In the genomic region with DNA sequence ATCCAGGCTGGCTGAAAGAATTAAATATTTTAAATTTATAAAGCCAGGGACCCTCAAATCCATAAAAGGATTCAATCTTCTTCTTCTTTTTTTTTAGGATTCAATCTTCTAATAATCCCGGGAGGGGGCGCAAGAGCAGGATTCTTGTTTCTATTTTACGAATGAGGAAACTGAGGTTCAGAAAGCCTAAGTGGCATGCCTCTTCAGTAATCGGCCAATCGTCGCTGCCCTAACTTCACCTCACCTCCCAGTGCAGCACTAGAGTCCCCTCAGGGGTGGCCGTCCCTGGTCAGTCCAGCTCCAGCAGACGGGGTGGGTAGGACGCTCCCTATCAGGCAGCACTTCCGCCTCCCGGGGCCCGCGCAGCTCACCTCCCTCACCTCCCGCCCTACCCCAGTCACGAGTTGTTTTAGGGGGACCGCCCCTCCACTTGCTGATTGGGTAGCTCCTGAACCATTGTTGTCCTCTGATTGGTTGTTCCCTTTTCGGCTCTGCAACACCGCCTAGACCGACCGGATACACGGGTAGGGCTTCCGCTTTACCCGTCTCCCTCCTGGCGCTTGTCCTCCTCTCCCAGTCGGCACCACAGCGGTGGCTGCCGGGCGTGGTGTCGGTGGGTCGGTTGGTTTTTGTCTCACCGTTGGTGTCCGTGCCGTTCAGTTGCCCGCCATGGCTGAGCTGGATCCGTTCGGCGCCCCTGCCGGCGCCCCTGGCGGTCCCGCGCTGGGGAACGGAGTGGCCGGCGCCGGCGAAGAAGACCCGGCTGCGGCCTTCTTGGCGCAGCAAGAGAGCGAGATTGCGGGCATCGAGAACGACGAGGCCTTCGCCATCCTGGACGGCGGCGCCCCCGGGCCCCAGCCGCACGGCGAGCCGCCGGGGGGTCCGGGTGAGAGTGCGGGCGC, we compare ENCODE assay signal across 8 cellular contexts. TPM values are rescaled to one million over a fixed set of nuclear protein-coding genes. Genes with fewer than 3 reads are reported as not detected.
DNase-seq lines count a peak whose midpoint lies in the region; ATAC-seq and TF ChIP-seq lines count a peak whose summit lies in the region.

A gene with protein sequence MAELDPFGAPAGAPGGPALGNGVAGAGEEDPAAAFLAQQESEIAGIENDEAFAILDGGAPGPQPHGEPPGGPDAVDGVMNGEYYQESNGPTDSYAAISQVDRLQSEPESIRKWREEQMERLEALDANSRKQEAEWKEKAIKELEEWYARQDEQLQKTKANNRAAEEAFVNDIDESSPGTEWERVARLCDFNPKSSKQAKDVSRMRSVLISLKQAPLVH (plus strand): TSS at position 534 of the 902 bp plus-strand sequence. CDS start 136 bp downstream, at position 670.

- H3K36me3 ChIP-seq in upper lobe of right lung, result peaks cover 12% of the 10 kb centered on the region

- peaks cover 48% of the 10 kb centered on the region for H3K4me1 Mint-ChIP-seq in T-helper 1 cell treated with Interleukin-12 subunit alpha and Interleukin-12 subunit beta and Interleukin-4 antibody, amounts not matched to agents 30 μg/mL and 1 μg/mL, for 36 hours (ENCODE audit: low read depth)

- peak within 1 kb of the TSS; percentile 85 for H3K27ac Mint-ChIP-seq in T-helper 1 cell treated with Interleukin-12 subunit alpha and Interleukin-12 subunit beta and Interleukin-4 antibody, amounts not matched to agents 30 μg/mL and 1 μg/mL, for 36 hours

- H3K36me3 Mint-ChIP-seq in T-helper 1 cell treated with Interleukin-12 subunit alpha and Interleukin-12 subunit beta and Interleukin-4 antibody, amounts not matched to agents 30 μg/mL and 1 μg/mL, for 36 hours (ENCODE audit: low read depth), result peaks cover 20% of the 10 kb centered on the region

- no peaks in the 10 kb centered on the region for H3K9me3 ChIP-seq in upper lobe of right lung

- peak within 1 kb of the TSS; percentile 94 for H3K27ac ChIP-seq in upper lobe of right lung

- H3K9me3 Mint-ChIP-seq in T-helper 1 cell treated with Interleukin-12 subunit alpha and Interleukin-12 subunit beta and Interleukin-4 antibody, amounts not matched to agents 30 μg/mL and 1 μg/mL, for 36 hours, result no peaks in the 10 kb centered on the region

- peak; percentile 52 for TF ChIP-seq CTCF in upper lobe of right lung (IDR thresholded peaks at IDR 0.05)

- H3K27me3 ChIP-seq in upper lobe of right lung, result no peaks in the 10 kb centered on the region

- peak; percentile 99 for TF ChIP-seq POLR2A in GM15510 (IDR thresholded peaks at IDR 0.05; ENCODE audit: borderline replicate concordance, extremely low read depth, insufficient read length)

- H3K27me3 Mint-ChIP-seq in T-helper 1 cell treated with Interleukin-12 subunit alpha and Interleukin-12 subunit beta and Interleukin-4 antibody, amounts not matched to agents 30 μg/mL and 1 μg/mL, for 36 hours (ENCODE audit: low read depth), result peaks cover 8% of the 10 kb centered on the region

- peak within 1 kb of the TSS; percentile 97 for H3K4me3 ChIP-seq in upper lobe of right lung

- intact Hi-C loops in left cardiac atrium (cut with DNase I) (loop anchor here in 1 of 2 donors (10.0 kb wide), 1 partner anchor 134 kb away; no protein-coding TSS in a partner anchor), posterior vena cava (cut with DNase I) (loop anchor here in 1 of 2 donors (1.0 kb wide), 1 partner anchor 49 kb away; no protein-coding TSS in a partner anchor), upper lobe of right lung (cut with DNase I) (no loop called here)

- DNase-seq in NCI-H1694 (lab: John Stamatoyannopoulos, UW), result peak; percentile 98
- peak; percentile 94 for DNase-seq in amniotic stem cell (lab: John Stamatoyannopoulos, UW)
- peak; percentile 97 for DNase-seq in left cardiac atrium
- peak; percentile 98 for DNase-seq in posterior vena cava (ENCODE audit: low spot score)
- peak; percentile 97 for DNase-seq in upper lobe of right lung

- peak within 1 kb of the TSS; percentile 99 for H3K4me3 Mint-ChIP-seq in T-helper 1 cell treated with Interleukin-12 subunit alpha and Interleukin-12 subunit beta and Interleukin-4 antibody, amounts not matched to agents 30 μg/mL and 1 μg/mL, for 36 hours

- H3K4me1 ChIP-seq in upper lobe of right lung, result peaks cover 47% of the 10 kb centered on the region

- ATAC-seq in HG02885 (IDR thresholded peaks at IDR 0.05; ENCODE audit: poor library complexity, unreplicated experiment), result peak; percentile 98
- ATAC-seq in left cardiac atrium, result peak; percentile 99 to 100
- ATAC-seq in upper lobe of right lung, result peak; percentile 98

RNA-seq across cellular contexts. Expression of the gene that starts here (rescaled TPM):
- 10 to 100 TPM; 80.7 to 88.0 TPM for total RNA-seq in left cardiac atrium
- 100 to 1,000 TPM; 109 to 135 TPM for total RNA-seq in posterior vena cava
- 163 TPM for total RNA-seq in upper lobe of right lung

Comparison
In these comparisons a context has a peak if more than half of its experiments do, and no peak if none do; other contexts are left out.
1. Peak in every context shown above with its lines: DNase-seq, ATAC-seq, H3K4me3 ChIP-seq and H3K27ac ChIP-seq.